1 cellular context compared by ENCODE assay signal in the genomic region with DNA sequence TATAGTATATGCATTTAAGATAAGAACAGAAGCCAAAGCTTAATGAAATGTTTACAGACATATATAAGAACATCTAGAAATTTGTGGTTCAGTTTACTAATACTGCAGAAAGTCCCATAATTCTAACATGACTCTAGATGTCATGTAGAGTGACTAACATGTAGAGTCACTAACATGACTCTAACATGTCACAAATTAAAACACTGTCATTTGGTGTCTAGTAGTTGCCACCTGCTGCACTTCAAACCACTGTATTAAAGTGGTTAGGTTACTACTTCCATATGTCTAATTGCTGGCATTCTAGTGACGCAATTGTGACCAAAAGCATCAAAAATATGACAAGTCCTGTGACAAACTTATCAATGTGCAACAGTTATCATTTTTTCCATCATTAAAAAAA.
TF ChIP-seq lines count a peak whose summit lies in the region.

No MANE protein-coding gene starts in this region.

TF ChIP-seq in GM12878, 131 proteins besides CTCF, POLR2A, EP300 and RAD21 (continued from another document):
- TF ChIP-seq, protein P1, sequence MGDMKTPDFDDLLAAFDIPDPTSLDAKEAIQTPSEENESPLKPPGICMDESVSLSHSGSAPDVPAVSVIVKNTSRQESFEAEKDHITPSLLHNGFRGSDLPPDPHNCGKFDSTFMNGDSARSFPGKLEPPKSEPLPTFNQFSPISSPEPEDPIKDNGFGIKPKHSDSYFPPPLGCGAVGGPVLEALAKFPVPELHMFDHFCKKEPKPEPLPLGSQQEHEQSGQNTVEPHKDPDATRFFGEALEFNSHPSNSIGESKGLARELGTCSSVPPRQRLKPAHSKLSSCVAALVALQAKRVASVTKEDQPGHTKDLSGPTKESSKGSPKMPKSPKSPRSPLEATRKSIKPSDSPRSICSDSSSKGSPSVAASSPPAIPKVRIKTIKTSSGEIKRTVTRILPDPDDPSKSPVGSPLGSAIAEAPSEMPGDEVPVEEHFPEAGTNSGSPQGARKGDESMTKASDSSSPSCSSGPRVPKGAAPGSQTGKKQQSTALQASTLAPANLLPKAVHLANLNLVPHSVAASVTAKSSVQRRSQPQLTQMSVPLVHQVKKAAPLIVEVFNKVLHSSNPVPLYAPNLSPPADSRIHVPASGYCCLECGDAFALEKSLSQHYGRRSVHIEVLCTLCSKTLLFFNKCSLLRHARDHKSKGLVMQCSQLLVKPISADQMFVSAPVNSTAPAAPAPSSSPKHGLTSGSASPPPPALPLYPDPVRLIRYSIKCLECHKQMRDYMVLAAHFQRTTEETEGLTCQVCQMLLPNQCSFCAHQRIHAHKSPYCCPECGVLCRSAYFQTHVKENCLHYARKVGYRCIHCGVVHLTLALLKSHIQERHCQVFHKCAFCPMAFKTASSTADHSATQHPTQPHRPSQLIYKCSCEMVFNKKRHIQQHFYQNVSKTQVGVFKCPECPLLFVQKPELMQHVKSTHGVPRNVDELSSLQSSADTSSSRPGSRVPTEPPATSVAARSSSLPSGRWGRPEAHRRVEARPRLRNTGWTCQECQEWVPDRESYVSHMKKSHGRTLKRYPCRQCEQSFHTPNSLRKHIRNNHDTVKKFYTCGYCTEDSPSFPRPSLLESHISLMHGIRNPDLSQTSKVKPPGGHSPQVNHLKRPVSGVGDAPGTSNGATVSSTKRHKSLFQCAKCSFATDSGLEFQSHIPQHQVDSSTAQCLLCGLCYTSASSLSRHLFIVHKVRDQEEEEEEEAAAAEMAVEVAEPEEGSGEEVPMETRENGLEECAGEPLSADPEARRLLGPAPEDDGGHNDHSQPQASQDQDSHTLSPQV (IDR thresholded peaks at IDR 0.05) = no peak
- TF ChIP-seq, protein P2, sequence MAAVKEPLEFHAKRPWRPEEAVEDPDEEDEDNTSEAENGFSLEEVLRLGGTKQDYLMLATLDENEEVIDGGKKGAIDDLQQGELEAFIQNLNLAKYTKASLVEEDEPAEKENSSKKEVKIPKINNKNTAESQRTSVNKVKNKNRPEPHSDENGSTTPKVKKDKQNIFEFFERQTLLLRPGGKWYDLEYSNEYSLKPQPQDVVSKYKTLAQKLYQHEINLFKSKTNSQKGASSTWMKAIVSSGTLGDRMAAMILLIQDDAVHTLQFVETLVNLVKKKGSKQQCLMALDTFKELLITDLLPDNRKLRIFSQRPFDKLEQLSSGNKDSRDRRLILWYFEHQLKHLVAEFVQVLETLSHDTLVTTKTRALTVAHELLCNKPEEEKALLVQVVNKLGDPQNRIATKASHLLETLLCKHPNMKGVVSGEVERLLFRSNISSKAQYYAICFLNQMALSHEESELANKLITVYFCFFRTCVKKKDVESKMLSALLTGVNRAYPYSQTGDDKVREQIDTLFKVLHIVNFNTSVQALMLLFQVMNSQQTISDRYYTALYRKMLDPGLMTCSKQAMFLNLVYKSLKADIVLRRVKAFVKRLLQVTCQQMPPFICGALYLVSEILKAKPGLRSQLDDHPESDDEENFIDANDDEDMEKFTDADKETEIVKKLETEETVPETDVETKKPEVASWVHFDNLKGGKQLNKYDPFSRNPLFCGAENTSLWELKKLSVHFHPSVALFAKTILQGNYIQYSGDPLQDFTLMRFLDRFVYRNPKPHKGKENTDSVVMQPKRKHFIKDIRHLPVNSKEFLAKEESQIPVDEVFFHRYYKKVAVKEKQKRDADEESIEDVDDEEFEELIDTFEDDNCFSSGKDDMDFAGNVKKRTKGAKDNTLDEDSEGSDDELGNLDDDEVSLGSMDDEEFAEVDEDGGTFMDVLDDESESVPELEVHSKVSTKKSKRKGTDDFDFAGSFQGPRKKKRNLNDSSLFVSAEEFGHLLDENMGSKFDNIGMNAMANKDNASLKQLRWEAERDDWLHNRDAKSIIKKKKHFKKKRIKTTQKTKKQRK (IDR thresholded peaks at IDR 0.05; ENCODE audit: low read depth, low read length) = no peak
- TF ChIP-seq RELA (IDR thresholded peaks at IDR 0.05; ENCODE audit: borderline replicate concordance, partially characterized antibody) (no peak), TBL1XR1 (IDR thresholded peaks at IDR 0.05; ENCODE audit: low read depth, low read length) (no peak), RBBP5 (conservative IDR thresholded peaks at IDR 0.05) (no peak), PAX8 (IDR thresholded peaks at IDR 0.05) (no peak), IKZF1 (conservative IDR thresholded peaks at IDR 0.05) (no peak), ASH2L (IDR thresholded peaks at IDR 0.05; ENCODE audit: borderline replicate concordance, low read depth) (no peak), KAT2A (conservative IDR thresholded peaks at IDR 0.05; ENCODE audit: control insufficient read depth, low read depth, low read length) (no peak), POLR2AphosphoS5 (IDR thresholded peaks at IDR 0.05; ENCODE audit: low read length) (no peak), CREB1 (IDR thresholded peaks at IDR 0.05; ENCODE audit: low read depth) (no peak), SREBF1 (IDR thresholded peaks at IDR 0.05; ENCODE audit: low read length) (no peak)
- TF ChIP-seq, protein P3, sequence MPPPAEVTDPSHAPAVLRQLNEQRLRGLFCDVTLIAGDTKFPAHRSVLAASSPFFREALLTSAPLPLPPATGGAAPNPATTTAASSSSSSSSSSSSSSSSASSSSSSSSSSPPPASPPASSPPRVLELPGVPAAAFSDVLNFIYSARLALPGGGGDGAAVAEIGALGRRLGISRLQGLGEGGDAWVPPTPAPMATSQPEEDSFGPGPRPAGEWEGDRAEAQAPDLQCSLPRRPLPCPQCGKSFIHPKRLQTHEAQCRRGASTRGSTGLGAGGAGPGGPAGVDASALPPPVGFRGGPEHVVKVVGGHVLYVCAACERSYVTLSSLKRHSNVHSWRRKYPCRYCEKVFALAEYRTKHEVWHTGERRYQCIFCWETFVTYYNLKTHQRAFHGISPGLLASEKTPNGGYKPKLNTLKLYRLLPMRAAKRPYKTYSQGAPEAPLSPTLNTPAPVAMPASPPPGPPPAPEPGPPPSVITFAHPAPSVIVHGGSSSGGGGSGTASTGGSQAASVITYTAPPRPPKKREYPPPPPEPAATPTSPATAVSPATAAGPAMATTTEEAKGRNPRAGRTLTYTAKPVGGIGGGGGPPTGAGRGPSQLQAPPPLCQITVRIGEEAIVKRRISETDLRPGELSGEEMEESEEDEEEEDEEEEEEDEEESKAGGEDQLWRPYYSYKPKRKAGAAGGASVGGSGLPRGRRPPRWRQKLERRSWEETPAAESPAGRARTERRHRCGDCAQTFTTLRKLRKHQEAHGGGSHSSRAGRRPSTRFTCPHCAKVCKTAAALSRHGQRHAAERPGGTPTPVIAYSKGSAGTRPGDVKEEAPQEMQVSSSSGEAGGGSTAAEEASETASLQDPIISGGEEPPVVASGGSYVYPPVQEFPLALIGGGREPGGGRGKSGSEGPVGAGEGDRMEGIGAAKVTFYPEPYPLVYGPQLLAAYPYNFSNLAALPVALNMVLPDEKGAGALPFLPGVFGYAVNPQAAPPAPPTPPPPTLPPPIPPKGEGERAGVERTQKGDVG (CRISPR knock-in tag; IDR thresholded peaks at IDR 0.05) = no peak
- TF ChIP-seq, protein P4, sequence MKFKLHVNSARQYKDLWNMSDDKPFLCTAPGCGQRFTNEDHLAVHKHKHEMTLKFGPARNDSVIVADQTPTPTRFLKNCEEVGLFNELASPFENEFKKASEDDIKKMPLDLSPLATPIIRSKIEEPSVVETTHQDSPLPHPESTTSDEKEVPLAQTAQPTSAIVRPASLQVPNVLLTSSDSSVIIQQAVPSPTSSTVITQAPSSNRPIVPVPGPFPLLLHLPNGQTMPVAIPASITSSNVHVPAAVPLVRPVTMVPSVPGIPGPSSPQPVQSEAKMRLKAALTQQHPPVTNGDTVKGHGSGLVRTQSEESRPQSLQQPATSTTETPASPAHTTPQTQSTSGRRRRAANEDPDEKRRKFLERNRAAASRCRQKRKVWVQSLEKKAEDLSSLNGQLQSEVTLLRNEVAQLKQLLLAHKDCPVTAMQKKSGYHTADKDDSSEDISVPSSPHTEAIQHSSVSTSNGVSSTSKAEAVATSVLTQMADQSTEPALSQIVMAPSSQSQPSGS (IDR thresholded peaks at IDR 0.05; ENCODE audit: low read length) = no peak
- TF ChIP-seq, protein P5, sequence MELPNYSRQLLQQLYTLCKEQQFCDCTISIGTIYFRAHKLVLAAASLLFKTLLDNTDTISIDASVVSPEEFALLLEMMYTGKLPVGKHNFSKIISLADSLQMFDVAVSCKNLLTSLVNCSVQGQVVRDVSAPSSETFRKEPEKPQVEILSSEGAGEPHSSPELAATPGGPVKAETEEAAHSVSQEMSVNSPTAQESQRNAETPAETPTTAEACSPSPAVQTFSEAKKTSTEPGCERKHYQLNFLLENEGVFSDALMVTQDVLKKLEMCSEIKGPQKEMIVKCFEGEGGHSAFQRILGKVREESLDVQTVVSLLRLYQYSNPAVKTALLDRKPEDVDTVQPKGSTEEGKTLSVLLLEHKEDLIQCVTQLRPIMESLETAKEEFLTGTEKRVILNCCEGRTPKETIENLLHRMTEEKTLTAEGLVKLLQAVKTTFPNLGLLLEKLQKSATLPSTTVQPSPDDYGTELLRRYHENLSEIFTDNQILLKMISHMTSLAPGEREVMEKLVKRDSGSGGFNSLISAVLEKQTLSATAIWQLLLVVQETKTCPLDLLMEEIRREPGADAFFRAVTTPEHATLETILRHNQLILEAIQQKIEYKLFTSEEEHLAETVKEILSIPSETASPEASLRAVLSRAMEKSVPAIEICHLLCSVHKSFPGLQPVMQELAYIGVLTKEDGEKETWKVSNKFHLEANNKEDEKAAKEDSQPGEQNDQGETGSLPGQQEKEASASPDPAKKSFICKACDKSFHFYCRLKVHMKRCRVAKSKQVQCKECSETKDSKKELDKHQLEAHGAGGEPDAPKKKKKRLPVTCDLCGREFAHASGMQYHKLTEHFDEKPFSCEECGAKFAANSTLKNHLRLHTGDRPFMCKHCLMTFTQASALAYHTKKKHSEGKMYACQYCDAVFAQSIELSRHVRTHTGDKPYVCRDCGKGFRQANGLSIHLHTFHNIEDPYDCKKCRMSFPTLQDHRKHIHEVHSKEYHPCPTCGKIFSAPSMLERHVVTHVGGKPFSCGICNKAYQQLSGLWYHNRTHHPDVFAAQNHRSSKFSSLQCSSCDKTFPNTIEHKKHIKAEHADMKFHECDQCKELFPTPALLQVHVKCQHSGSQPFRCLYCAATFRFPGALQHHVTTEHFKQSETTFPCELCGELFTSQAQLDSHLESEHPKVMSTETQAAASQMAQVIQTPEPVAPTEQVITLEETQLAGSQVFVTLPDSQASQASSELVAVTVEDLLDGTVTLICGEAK (IDR thresholded peaks at IDR 0.05; ENCODE audit: borderline replicate concordance) = no peak
